In the genomic region with DNA sequence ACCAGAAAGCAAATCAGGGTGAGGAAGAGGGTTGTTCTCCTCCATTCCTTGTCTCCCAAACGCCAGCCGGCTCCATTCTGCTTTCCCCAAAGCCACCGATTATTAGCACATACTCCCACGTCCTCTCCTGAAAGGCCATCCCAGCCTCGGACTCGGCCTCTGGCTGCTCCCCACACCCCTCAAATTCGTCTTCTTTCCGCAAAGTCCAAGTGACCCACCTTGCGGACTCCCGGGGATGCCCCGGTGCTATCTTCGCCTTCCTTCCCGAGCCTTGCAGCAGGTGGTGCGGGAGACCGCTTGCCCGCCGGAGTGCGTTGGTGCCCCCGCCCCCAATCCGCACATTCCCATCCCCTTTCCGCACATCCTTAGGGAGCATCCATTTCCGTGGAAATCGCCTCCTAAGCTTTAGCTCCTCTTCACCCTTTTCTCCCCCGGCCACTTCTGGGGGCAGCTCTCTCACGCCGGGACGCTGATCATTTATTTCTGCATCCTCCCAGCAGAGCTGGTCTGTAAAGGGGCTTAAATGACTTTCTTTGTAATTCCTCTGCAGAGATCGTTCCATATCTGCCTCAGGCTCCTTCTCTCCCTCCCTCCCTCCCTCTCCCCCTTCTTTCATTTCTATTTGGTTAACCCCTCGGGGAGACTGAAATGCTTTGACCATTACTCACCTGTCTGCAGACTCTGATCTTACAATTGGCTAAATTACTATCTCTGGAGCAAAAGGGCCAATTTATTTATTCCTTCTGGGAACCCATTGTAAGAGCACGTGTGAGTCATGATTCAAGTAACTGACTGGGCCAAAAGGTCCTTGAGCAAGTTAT, we compare ENCODE assay signal across 8 cellular contexts. TPM values are rescaled to one million over a fixed set of nuclear protein-coding genes. Genes with fewer than 3 reads are reported as not detected.
DNase-seq lines count a peak whose midpoint lies in the region; ATAC-seq, FAIRE-seq and TF ChIP-seq lines count a peak whose summit lies in the region.

No MANE protein-coding gene starts in this region.

- H3K27ac ChIP-seq in A549 (peak overlapping the region; percentile 63 to 86), HUES48 (ENCODE audit: low read depth, low read length) (peak overlapping the region; percentile 42), duodenal mucosa (ENCODE audit: low read depth, low read length) (no peak overlapping the region)

- peak overlapping the region; percentile 99 for H3K4me2 ChIP-seq in A549

- peaks cover 66% of the 10 kb centered on the region for H3K27me3 ChIP-seq in HUES48 (ENCODE audit: control insufficient read depth, insufficient read depth, low read length)
- peaks cover 26 to 33% of the 10 kb centered on the region in 2 donors for H3K27me3 ChIP-seq in duodenal mucosa (ENCODE audit: control insufficient read depth in 1 of 2, insufficient read depth in 2 of 2, low read length in 2 of 2)

- no peak for TF ChIP-seq RAD21 in A549 (conservative IDR thresholded peaks at IDR 0.05 in 1 of 2, IDR thresholded peaks at IDR 0.05 in 1 of 2)

- WGBS in A549 (ENCODE audit: missing lambda C conversion rate) = 9% methylated on average over 30 of the region's 30 CpGs

- CTCF ChIA-PET in A549 (lab: Yijun Ruan, JAX) = interaction anchor here (1.5 kb wide), 1 partner anchor 14 kb away, joined by 3 read pairs; no protein-coding TSS in a partner anchor

- FAIRE-seq in A549 (lab: Jason Lieb, UNC) = no peak

- ATAC-seq in A549 (peak; percentile 42 to 52), GM19463 (IDR thresholded peaks at IDR 0.05; ENCODE audit: unreplicated experiment) (no peak), HG03457 (IDR thresholded peaks at IDR 0.05; ENCODE audit: unreplicated experiment) (no peak)

- TF ChIP-seq CTCF in A549 (IDR thresholded peaks at IDR 0.05) = no peak

- TF ChIP-seq POLR2A in A549 (IDR thresholded peaks at IDR 0.05; ENCODE audit: low read length) = no peak

- DNase-seq in A549 (ENCODE audit: low read depth in 1 of 2, low spot score in 1 of 2) (peak; percentile 16 to 67), midbrain (lab: John Stamatoyannopoulos, UW) (peak; percentile 46), NCI-H1436 treated with DMSO at 0.1 percent for 48 hours (lab: John Stamatoyannopoulos, UW) (no peak)
- no peak for DNase-seq in stimulated activated CD4-positive, alpha-beta T cell treated with anti-CD3 and anti-CD28 coated beads, Interleukin-4, amount 100 ng/mL, for 24 hours

- H3K4me1 ChIP-seq in A549 (peaks cover 13% of the 10 kb centered on the region), HUES48 (ENCODE audit: control insufficient read depth, insufficient read depth, low read length) (peaks cover 20% of the 10 kb centered on the region), duodenal mucosa (ENCODE audit: control insufficient read depth in 1 of 2, insufficient read depth in 2 of 2, low read length in 2 of 2) (peaks cover 0 to 9% of the 10 kb centered on the region in 2 donors)

- H3K36me3 ChIP-seq in HUES48 (ENCODE audit: control insufficient read depth, insufficient read depth, low read length) = no peaks in the 10 kb centered on the region
- no peaks in the 10 kb centered on the region for H3K36me3 ChIP-seq in duodenal mucosa (ENCODE audit: control insufficient read depth in 1 of 2, insufficient read depth in 2 of 2, low read length in 2 of 2)

- POLR2A ChIA-PET in A549 (lab: Yijun Ruan, JAX) = no interaction called here

- no peaks in the 10 kb centered on the region for H3K9me3 ChIP-seq in A549
- H3K9me3 ChIP-seq in HUES48 (ENCODE audit: control insufficient read depth, insufficient read depth, low read length) = no peaks in the 10 kb centered on the region
- no peaks in the 10 kb centered on the region for H3K9me3 ChIP-seq in duodenal mucosa (ENCODE audit: control insufficient read depth in 1 of 2, low read length in 2 of 2)

- TF ChIP-seq EP300 in A549 (IDR thresholded peaks at IDR 0.05) = no peak

- H3K9ac ChIP-seq in HUES48 (ENCODE audit: low read depth, low read length) (no peak overlapping the region), duodenal mucosa (ENCODE audit: low read depth in 1 of 2, low read length in 2 of 2) (no peak overlapping the region)

- H3K4me3 ChIP-seq in A549 = peak overlapping the region; percentile 60
- peak overlapping the region; percentile 60 for H3K4me3 ChIP-seq in HUES48 (ENCODE audit: low read depth, low read length)
- H3K4me3 ChIP-seq in duodenal mucosa (ENCODE audit: low read depth in 1 of 2, low read length in 2 of 2) = peak overlapping the region; percentile 6 to 61

TF ChIP-seq in A549, 52 proteins besides CTCF, POLR2A, EP300 and RAD21:
- no peak for TF ChIP-seq CBX8 (IDR thresholded peaks at IDR 0.05)
- no peak for TF ChIP-seq CHD2 (IDR thresholded peaks at IDR 0.05; ENCODE audit: low read length, partially characterized antibody)
- no peak for TF ChIP-seq CHD4 (IDR thresholded peaks at IDR 0.05; ENCODE audit: borderline replicate concordance)
- no peak for TF ChIP-seq BHLHE40 (IDR thresholded peaks at IDR 0.05; ENCODE audit: low read depth, low read length)
- TF ChIP-seq JUNB (IDR thresholded peaks at IDR 0.05) = peak; percentile 78
- TF ChIP-seq SREBF2 (IDR thresholded peaks at IDR 0.05) = no peak
- TF ChIP-seq, protein P1, sequence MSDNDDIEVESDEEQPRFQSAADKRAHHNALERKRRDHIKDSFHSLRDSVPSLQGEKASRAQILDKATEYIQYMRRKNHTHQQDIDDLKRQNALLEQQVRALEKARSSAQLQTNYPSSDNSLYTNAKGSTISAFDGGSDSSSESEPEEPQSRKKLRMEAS (IDR thresholded peaks at IDR 0.05) = no peak
- TF ChIP-seq FOSL2 (IDR thresholded peaks at IDR 0.05) = peak; percentile 67; the same call in 1 of the 2 replicates
- TF ChIP-seq FOSL2 (CRISPR knock-in tag; IDR thresholded peaks at IDR 0.05) = peak; percentile 55
- TF ChIP-seq JUN (IDR thresholded peaks at IDR 0.05) = peak in 1 of 2 experiments; percentile 42; a peak in 1 of 5 replicates
- TF ChIP-seq, protein P2, sequence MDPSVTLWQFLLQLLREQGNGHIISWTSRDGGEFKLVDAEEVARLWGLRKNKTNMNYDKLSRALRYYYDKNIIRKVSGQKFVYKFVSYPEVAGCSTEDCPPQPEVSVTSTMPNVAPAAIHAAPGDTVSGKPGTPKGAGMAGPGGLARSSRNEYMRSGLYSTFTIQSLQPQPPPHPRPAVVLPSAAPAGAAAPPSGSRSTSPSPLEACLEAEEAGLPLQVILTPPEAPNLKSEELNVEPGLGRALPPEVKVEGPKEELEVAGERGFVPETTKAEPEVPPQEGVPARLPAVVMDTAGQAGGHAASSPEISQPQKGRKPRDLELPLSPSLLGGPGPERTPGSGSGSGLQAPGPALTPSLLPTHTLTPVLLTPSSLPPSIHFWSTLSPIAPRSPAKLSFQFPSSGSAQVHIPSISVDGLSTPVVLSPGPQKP (IDR thresholded peaks at IDR 0.05; ENCODE audit: low read depth, low read length) = no peak
- TF ChIP-seq, protein P3, sequence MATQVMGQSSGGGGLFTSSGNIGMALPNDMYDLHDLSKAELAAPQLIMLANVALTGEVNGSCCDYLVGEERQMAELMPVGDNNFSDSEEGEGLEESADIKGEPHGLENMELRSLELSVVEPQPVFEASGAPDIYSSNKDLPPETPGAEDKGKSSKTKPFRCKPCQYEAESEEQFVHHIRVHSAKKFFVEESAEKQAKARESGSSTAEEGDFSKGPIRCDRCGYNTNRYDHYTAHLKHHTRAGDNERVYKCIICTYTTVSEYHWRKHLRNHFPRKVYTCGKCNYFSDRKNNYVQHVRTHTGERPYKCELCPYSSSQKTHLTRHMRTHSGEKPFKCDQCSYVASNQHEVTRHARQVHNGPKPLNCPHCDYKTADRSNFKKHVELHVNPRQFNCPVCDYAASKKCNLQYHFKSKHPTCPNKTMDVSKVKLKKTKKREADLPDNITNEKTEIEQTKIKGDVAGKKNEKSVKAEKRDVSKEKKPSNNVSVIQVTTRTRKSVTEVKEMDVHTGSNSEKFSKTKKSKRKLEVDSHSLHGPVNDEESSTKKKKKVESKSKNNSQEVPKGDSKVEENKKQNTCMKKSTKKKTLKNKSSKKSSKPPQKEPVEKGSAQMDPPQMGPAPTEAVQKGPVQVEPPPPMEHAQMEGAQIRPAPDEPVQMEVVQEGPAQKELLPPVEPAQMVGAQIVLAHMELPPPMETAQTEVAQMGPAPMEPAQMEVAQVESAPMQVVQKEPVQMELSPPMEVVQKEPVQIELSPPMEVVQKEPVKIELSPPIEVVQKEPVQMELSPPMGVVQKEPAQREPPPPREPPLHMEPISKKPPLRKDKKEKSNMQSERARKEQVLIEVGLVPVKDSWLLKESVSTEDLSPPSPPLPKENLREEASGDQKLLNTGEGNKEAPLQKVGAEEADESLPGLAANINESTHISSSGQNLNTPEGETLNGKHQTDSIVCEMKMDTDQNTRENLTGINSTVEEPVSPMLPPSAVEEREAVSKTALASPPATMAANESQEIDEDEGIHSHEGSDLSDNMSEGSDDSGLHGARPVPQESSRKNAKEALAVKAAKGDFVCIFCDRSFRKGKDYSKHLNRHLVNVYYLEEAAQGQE (IDR thresholded peaks at IDR 0.05) = no peak
- TF ChIP-seq GATA3 (IDR thresholded peaks at IDR 0.05; ENCODE audit: borderline replicate concordance) = peak; percentile 22; the same call in 1 of the 2 replicates
- TF ChIP-seq KDM5A (IDR thresholded peaks at IDR 0.05) = no peak
- TF ChIP-seq, protein P4, sequence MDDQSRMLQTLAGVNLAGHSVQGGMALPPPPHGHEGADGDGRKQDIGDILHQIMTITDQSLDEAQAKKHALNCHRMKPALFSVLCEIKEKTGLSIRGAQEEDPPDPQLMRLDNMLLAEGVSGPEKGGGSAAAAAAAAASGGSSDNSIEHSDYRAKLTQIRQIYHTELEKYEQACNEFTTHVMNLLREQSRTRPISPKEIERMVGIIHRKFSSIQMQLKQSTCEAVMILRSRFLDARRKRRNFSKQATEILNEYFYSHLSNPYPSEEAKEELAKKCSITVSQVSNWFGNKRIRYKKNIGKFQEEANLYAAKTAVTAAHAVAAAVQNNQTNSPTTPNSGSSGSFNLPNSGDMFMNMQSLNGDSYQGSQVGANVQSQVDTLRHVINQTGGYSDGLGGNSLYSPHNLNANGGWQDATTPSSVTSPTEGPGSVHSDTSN (IDR thresholded peaks at IDR 0.05) = no peak
- TF ChIP-seq HEYL (CRISPR knock-in tag; IDR thresholded peaks at IDR 0.05) = no peak
- TF ChIP-seq FOXS1 (CRISPR knock-in tag; IDR thresholded peaks at IDR 0.05) = no peak
- no peak for TF ChIP-seq RARB (CRISPR knock-in tag; IDR thresholded peaks at IDR 0.05)
- TF ChIP-seq HOXB13 (CRISPR knock-in tag; IDR thresholded peaks at IDR 0.05; ENCODE audit: low read depth) = no peak
- no peak for TF ChIP-seq EHMT2 (IDR thresholded peaks at IDR 0.05; ENCODE audit: low read depth)

RNA-seq across cellular contexts. Expression of a gene that starts 1.2 kb away (rescaled TPM):
- polyA plus RNA-seq in A549 (2011; rRNA removed) (3.6 TPM in 2 replicates), A549 (2017; fragmentation: RNase III; extraction: RNeasy Plus Mini Kit Qiagen cat#74134 plus additional on column Dnase treatment) (12.0 to 13.7 TPM (median 13.7 TPM) in 3 replicates)
- 6.6 and 8.2 TPM in 2 replicates for polyA plus RNA-seq in A549 (2012; cell fraction: cytosol; rRNA removed)
- polyA plus RNA-seq in A549 (2012; cell fraction: nucleus; rRNA removed) = 5.6 and 5.8 TPM in 2 replicates
- polyA minus RNA-seq in A549 (2011; rRNA and poly(A)+ RNA removed) = 3.5 and 5.6 TPM in 2 replicates

Comparison
In these comparisons a context has a peak if more than half of its experiments do, and no peak if none do; other contexts are left out.
1. ATAC-seq: peak in A549 (2 of 2); none in GM19463 (single experiment) and HG03457 (single experiment).
2. DNase-seq: peak in A549 (2 of 2) and midbrain (single experiment); none in NCI-H1436 treated with DMSO at 0.1 percent for 48 hours (single experiment) and stimulated activated CD4-positive, alpha-beta T cell treated with anti-CD3 and anti-CD28 coated beads, Interleukin-4, amount 100 ng/mL, for 24 hours (single experiment).
3. Peak in every context shown above with its lines, with median percentiles within 50 percentile points of each other: H3K4me3 ChIP-seq.